ENCODE assay signal across 14 cellular contexts in genomic region chr13:97243915-97244820, GRCh38. TPM values are rescaled to one million over a fixed set of nuclear protein-coding genes. Genes with fewer than 3 reads are reported as not detected.
DNase-seq lines count a peak whose midpoint lies in the region; ATAC-seq, FAIRE-seq and TF ChIP-seq lines count a peak whose summit lies in the region.
"Had no signal": no experiment of that assay in that cellular context is flagged by ENCODE, and none has a peak within 500 bp of the region (broad histone marks: within the 10 kb centered on the region; RNA-seq: fewer than 3 reads in every experiment).

No MANE protein-coding gene starts in this region.

- CTCF ChIA-PET in CD4-positive, alpha-beta T cell (lab: Charles Lee) = no interaction called here

- no peaks in the 10 kb centered on the region for H3K27me3 Mint-ChIP-seq in CD4-positive, alpha-beta T cell
- H3K27me3 Mint-ChIP-seq: activated T-helper 17 cell treated with anti-CD3 and anti-CD28 coated beads, Interleukin-2, amount 50 U/mL, for 72 hours had no signal

- no peaks in the 10 kb centered on the region for H3K9me3 Mint-ChIP-seq in CD4-positive, alpha-beta T cell
- H3K9me3 Mint-ChIP-seq: activated T-helper 17 cell treated with anti-CD3 and anti-CD28 coated beads, Interleukin-2, amount 50 U/mL, for 72 hours; dendritic cell treated with granulocyte-macrophage colony-stimulating factor and Interleukin-4, amounts not matched to agents 40 ng/mL and 50 ng/mL, for 4 days had no signal

- H3K4me1 ChIP-seq in adipocyte (ENCODE audit: control insufficient read depth, insufficient read depth, low read length) (peaks cover 79% of the 10 kb centered on the region), kidney (ENCODE audit: control insufficient read depth in 1 of 2, insufficient read depth in 1 of 2, low read depth in 1 of 2, low read length in 2 of 2) (peaks cover 26 to 45% of the 10 kb centered on the region in 2 donors), gastrocnemius medialis (peaks cover 88 to 99% of the 10 kb centered on the region in 2 donors)

- intact Hi-C loops in CD4-positive, alpha-beta T cell (cut with DNase I, micrococcal nuclease) = no loop called here
- intact Hi-C loops in kidney (cut with DNase I) = no loop called here
- intact Hi-C loops in gastrocnemius medialis (cut with DNase I; ENCODE audit: low total_unique reads) = no loop called here

- POLR2A ChIA-PET in CD4-positive, alpha-beta T cell (lab: Charles Lee) = no interaction called here

- FAIRE-seq in kidney (lab: Jason Lieb, UNC) = no peak
- FAIRE-seq: G401.6 had no signal

- H3K4me3 ChIP-seq in adipocyte (ENCODE audit: low read length) = peak overlapping the region; percentile 14
- H3K4me3 ChIP-seq in kidney (ENCODE audit: low read length in 2 of 2) = no peak overlapping the region
- peak overlapping the region in 1 of 4 donors; percentile 18 for H3K4me3 ChIP-seq in gastrocnemius medialis

- ATAC-seq in CD4-positive, alpha-beta T cell (ENCODE audit: poor library complexity) = no peak
- no peak for ATAC-seq in gastrocnemius medialis
- ATAC-seq: activated CD4-positive, CD25-positive, alpha-beta regulatory T cell treated with anti-CD3 and anti-CD28 coated beads, Interleukin-2, amount 50 U/mL, for 24 hours; activated T-helper 17 cell treated with anti-CD3 and anti-CD28 coated beads, Interleukin-2, amount 50 U/mL, for 72 hours had no signal

- H3K4me1 Mint-ChIP-seq in CD4-positive, alpha-beta T cell (ENCODE audit: low read depth) = peaks cover 68% of the 10 kb centered on the region

- H3K27me3 ChIP-seq in CD4-positive, alpha-beta T cell (ENCODE audit: control insufficient read depth, insufficient read depth, low read length) = no peaks in the 10 kb centered on the region
- no peaks in the 10 kb centered on the region for H3K27me3 ChIP-seq in adipocyte (replicated peaks; ENCODE audit: control insufficient read depth, insufficient read depth, low read length)
- H3K27me3 ChIP-seq in gastrocnemius medialis = no peaks in the 10 kb centered on the region

- TF ChIP-seq CTCF in CD4-positive, alpha-beta T cell (IDR thresholded peaks at IDR 0.05) = no peak
- TF ChIP-seq CTCF in kidney (IDR thresholded peaks at IDR 0.05; ENCODE audit: borderline replicate concordance, extremely low read depth, insufficient read depth) (no peak), gastrocnemius medialis (IDR thresholded peaks at IDR 0.05 in 4 of 5, conservative IDR thresholded peaks at IDR 0.05 in 1 of 5) (no peak)

- H3K36me3 ChIP-seq in adipocyte (ENCODE audit: control insufficient read depth, insufficient read depth, low read length, severe bottlenecking) = no peaks in the 10 kb centered on the region
- H3K36me3 ChIP-seq in kidney (ENCODE audit: control insufficient read depth in 1 of 2, insufficient read depth in 2 of 2, low read length in 2 of 2) = no peaks in the 10 kb centered on the region
- H3K36me3 ChIP-seq in gastrocnemius medialis = no peaks in the 10 kb centered on the region

- H3K27ac Mint-ChIP-seq in CD4-positive, alpha-beta T cell = peak overlapping the region; percentile 3
- H3K27ac Mint-ChIP-seq: activated T-helper 17 cell treated with anti-CD3 and anti-CD28 coated beads, Interleukin-2, amount 50 U/mL, for 72 hours; dendritic cell treated with granulocyte-macrophage colony-stimulating factor and Interleukin-4, amounts not matched to agents 40 ng/mL and 50 ng/mL, for 4 days had no signal

- no peak overlapping the region for H3K4me3 Mint-ChIP-seq in CD4-positive, alpha-beta T cell
- H3K4me3 Mint-ChIP-seq: activated T-helper 17 cell treated with anti-CD3 and anti-CD28 coated beads, Interleukin-2, amount 50 U/mL, for 72 hours; dendritic cell treated with granulocyte-macrophage colony-stimulating factor and Interleukin-4, amounts not matched to agents 40 ng/mL and 50 ng/mL, for 4 days had no signal

- peaks cover 19% of the 10 kb centered on the region for H3K36me3 Mint-ChIP-seq in CD4-positive, alpha-beta T cell (ENCODE audit: low read depth)

- H3K9ac ChIP-seq in adipocyte (ENCODE audit: low read length) (peak overlapping the region; percentile 36), kidney (ENCODE audit: low read length in 2 of 2) (no peak overlapping the region)

- no peak for TF ChIP-seq POLR2A in gastrocnemius medialis (IDR thresholded peaks at IDR 0.05)

- no peak overlapping the region for H3K27ac ChIP-seq in CD4-positive, alpha-beta T cell (ENCODE audit: low read depth, low read length)
- H3K27ac ChIP-seq in kidney (ENCODE audit: low read depth in 2 of 2, low read length in 2 of 2) (peak overlapping the region; percentile 5 to 68), gastrocnemius medialis (peak overlapping the region; percentile 62 to 76 (median 68))

- no peaks in the 10 kb centered on the region for H3K9me3 ChIP-seq in CD4-positive, alpha-beta T cell (ENCODE audit: control insufficient read depth, low read length)
- H3K9me3 ChIP-seq in adipocyte (ENCODE audit: control insufficient read depth, low read length) (no peaks in the 10 kb centered on the region), kidney (ENCODE audit: control insufficient read depth in 1 of 2, low read length in 2 of 2) (no peaks in the 10 kb centered on the region), gastrocnemius medialis (no peaks in the 10 kb centered on the region)

- in situ Hi-C loops in gastrocnemius medialis (cut with MboI; ENCODE audit: low sequenced_read_pairs in 4 of 4) = no loop called here

- DNase-seq in CD4-positive, alpha-beta T cell = no peak
- no peak for DNase-seq in adipocyte (ENCODE audit: low read depth)
- DNase-seq in kidney = no peak
- no peak for DNase-seq in gastrocnemius medialis
- DNase-seq in DMS79 (lab: John Stamatoyannopoulos, UW) = no peak
- DNase-seq in stimulated activated CD4-positive, alpha-beta T cell treated with anti-CD3 and anti-CD28 coated beads, Interleukin-1b, Interleukin-23, amount 100 ng/mL, for 48 hours = no peak
- no peak for DNase-seq in NCI-H1436 (lab: John Stamatoyannopoulos, UW)
- DNase-seq in ecto neural progenitor cell (ENCODE audit: low spot score) = no peak
- DNase-seq: Karpas-422, NCI-H2171 had no signal

RNA-seq across cellular contexts. Expression of gene MBNL2, which starts 22.0 kb away (rescaled TPM):
- total RNA-seq in CD4-positive, alpha-beta T cell = 10 to 100 TPM; 35.9 to 36.0 TPM
- total RNA-seq in kidney = 70.5 TPM
- polyA plus RNA-seq in kidney (ENCODE audit: insufficient read depth, low read depth, low replicate concordance) = 18.8 TPM
- total RNA-seq in gastrocnemius medialis = 10 to 100 TPM; 47.9 to 92.0 (median 71.3) TPM
